Comparison of ENCODE assay signal across 29 cellular contexts in the genomic region with DNA sequence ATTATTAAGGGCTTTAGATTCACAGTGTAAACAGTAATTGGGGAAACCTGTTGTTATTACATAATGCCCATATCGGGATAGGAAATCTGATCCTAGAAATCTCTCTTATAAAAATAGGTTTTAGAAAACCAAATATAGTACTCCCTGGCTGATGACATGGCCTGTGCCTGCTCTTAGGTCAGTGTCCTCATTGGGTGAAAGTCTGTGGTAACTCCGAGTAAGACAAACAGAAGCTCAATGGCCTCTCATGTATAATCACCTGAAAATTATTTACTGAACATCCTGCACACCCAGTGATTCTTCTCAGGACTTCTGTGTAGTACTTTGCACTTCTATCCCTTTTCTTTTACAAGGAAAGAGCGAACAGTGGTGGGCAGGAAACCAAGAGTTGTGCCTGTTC.
"Had no signal": no experiment of that assay in that cellular context is flagged by ENCODE, and none has a peak within 500 bp of the region (broad histone marks: within the 10 kb centered on the region; RNA-seq: fewer than 3 reads in every experiment).

No MANE protein-coding gene starts in this region.

- ATAC-seq: activated CD8-positive, alpha-beta T cell treated with anti-CD3 and anti-CD28 coated beads, Interleukin-2, amount 10 ng/mL, durations not matched to agents 7 days and 5 days; activated naive CD4-positive, alpha-beta T cell treated with anti-CD3 and anti-CD28 coated beads, Interleukin-2, amount 50 U/mL, for 72 hours; activated T-cell treated with anti-CD3 and anti-CD28 coated beads, Interleukin-2, amount 50 U/mL, for 4 hours; Panc1 had no signal

- H3K4me3 Mint-ChIP-seq: activated CD4-positive, alpha-beta T cell treated with anti-CD3 and anti-CD28 coated beads, Interleukin-2, amount 10 ng/mL, durations not matched to agents 24 days and 14 days; activated CD8-positive, alpha-beta T cell treated with anti-CD3 and anti-CD28 coated beads, Interleukin-2, amount 10 ng/mL, durations not matched to agents 7 days and 5 days; activated naive CD4-positive, alpha-beta T cell treated with anti-CD3 and anti-CD28 coated beads for 36 hours; activated T-cell treated with anti-CD3 and anti-CD28 coated beads, Interleukin-2, amount 50 U/mL, for 4 hours; activated T-helper 1 cell treated with anti-CD3 and anti-CD28 coated beads, Interleukin-12 subunit alpha, Interleukin-12 subunit beta, Interleukin-2, Interleukin-4 antibody, amounts not matched to agents 30 ng/mL and 10 ng/mL and 1 ng/mL, durations not matched to agents 14 hours and 24 hours and 36 hours; brain; T-helper 1 cell treated with Interleukin-12 subunit alpha and Interleukin-12 subunit beta and Interleukin-4 antibody, amounts not matched to agents 30 μg/mL and 1 μg/mL, for 36 hours; T-helper 2 cell treated with Interferon-gamma antibody and Interleukin-4, amounts not matched to agents 5 μg/mL and 100 μg/mL, for 36 hours had no signal

- H3K27ac Mint-ChIP-seq: activated CD4-positive, alpha-beta T cell treated with anti-CD3 and anti-CD28 coated beads, Interleukin-2, amount 10 ng/mL, durations not matched to agents 24 days and 14 days; activated CD8-positive, alpha-beta T cell treated with anti-CD3 and anti-CD28 coated beads, Interleukin-2, amount 10 ng/mL, durations not matched to agents 7 days and 5 days; activated naive CD4-positive, alpha-beta T cell treated with anti-CD3 and anti-CD28 coated beads for 36 hours; activated naive CD4-positive, alpha-beta T cell treated with anti-CD3 and anti-CD28 coated beads, Interleukin-2, amount 50 U/mL, for 72 hours; activated T-helper 1 cell treated with anti-CD3 and anti-CD28 coated beads, Interleukin-12 subunit alpha, Interleukin-12 subunit beta, Interleukin-2, Interleukin-4 antibody, amounts not matched to agents 30 ng/mL and 10 ng/mL and 1 ng/mL, durations not matched to agents 14 hours and 24 hours and 36 hours; brain; T-helper 1 cell treated with Interleukin-12 subunit alpha and Interleukin-12 subunit beta and Interleukin-4 antibody, amounts not matched to agents 30 μg/mL and 1 μg/mL, for 36 hours; T-helper 2 cell treated with Interferon-gamma antibody and Interleukin-4, amounts not matched to agents 5 μg/mL and 100 μg/mL, for 36 hours had no signal

- H3K27me3 Mint-ChIP-seq: activated CD4-positive, alpha-beta T cell treated with anti-CD3 and anti-CD28 coated beads, Interleukin-2, amount 10 ng/mL, durations not matched to agents 24 days and 14 days; brain had no signal

- H3K4me1 Mint-ChIP-seq: activated CD4-positive, alpha-beta T cell treated with anti-CD3 and anti-CD28 coated beads, Interleukin-2, amount 10 ng/mL, durations not matched to agents 24 days and 14 days had no signal

- DNase-seq: activated CD4-positive, alpha-beta T cell treated with anti-CD3 and anti-CD28 coated beads, Interleukin-2, amount 10 ng/mL, durations not matched to agents 24 days and 14 days; activated CD4-positive, alpha-beta T cell treated with anti-CD3 and anti-CD28 coated beads, Interleukin-2, amount 50 U/mL, for 4 hours; activated CD8-positive, alpha-beta memory T cell treated with anti-CD3 and anti-CD28 coated beads, Interleukin-2, amount 50 U/mL, for 4 hours; activated CD8-positive, alpha-beta T cell treated with anti-CD3 and anti-CD28 coated beads, Interleukin-2, amount 10 ng/mL, durations not matched to agents 7 days and 5 days; activated gamma-delta T cell treated with Interleukin-2 at 50 U/mL for 16 hours; activated naive CD4-positive, alpha-beta T cell treated with anti-CD3 and anti-CD28 coated beads for 36 hours; activated T-cell treated with anti-CD3 and anti-CD28 coated beads for 4 hours; activated T-cell treated with anti-CD3 and anti-CD28 coated beads, Interleukin-2, amount 50 U/mL, for 4 hours; anterior cingulate cortex; caudate nucleus; cerebellar nuclear complex; NCI-H1092 treated with DMSO at 0.1 percent for 48 hours; NCI-H146; NCI-H187; NCI-H2029 treated with DMSO at 0.1 percent for 48 hours; NCI-H2107; NCI-H226; NCI-H446 treated with DMSO at 0.1 percent for 48 hours; NCI-H524; NCI-H774; SHP77; SJCRH30; SK-N-SH had no signal

- H3K9me3 Mint-ChIP-seq: activated CD4-positive, alpha-beta T cell treated with anti-CD3 and anti-CD28 coated beads, Interleukin-2, amount 10 ng/mL, durations not matched to agents 24 days and 14 days; activated naive CD4-positive, alpha-beta T cell treated with anti-CD3 and anti-CD28 coated beads for 36 hours; activated naive CD4-positive, alpha-beta T cell treated with anti-CD3 and anti-CD28 coated beads, Interleukin-2, amount 50 U/mL, for 72 hours; activated T-cell treated with anti-CD3 and anti-CD28 coated beads, Interleukin-2, amount 50 U/mL, for 4 hours; activated T-helper 1 cell treated with anti-CD3 and anti-CD28 coated beads, Interleukin-12 subunit alpha, Interleukin-12 subunit beta, Interleukin-2, Interleukin-4 antibody, amounts not matched to agents 30 ng/mL and 10 ng/mL and 1 ng/mL, durations not matched to agents 14 hours and 24 hours and 36 hours; brain; T-helper 1 cell treated with Interleukin-12 subunit alpha and Interleukin-12 subunit beta and Interleukin-4 antibody, amounts not matched to agents 30 μg/mL and 1 μg/mL, for 36 hours; T-helper 2 cell treated with Interferon-gamma antibody and Interleukin-4, amounts not matched to agents 5 μg/mL and 100 μg/mL, for 36 hours had no signal
